Comparison of ENCODE assay signal across 8 cellular contexts in genomic region chr16:29219966-29220646, GRCh38.
DNase-seq lines count a peak whose midpoint lies in the region; ATAC-seq and TF ChIP-seq lines count a peak whose summit lies in the region.
"Not testable (repeated sequence)": the region's sequence is repeated elsewhere in the genome, so short reads cannot be mapped to it uniquely, and the experiment has no call there.

No MANE protein-coding gene starts in this region.

- peaks cover 17% of the 10 kb centered on the region for H3K4me1 Mint-ChIP-seq in CD14-positive monocyte

- H2BK5ac ChIP-seq in mesenchymal stem cell (ENCODE audit: low read depth, low read length, poor library complexity, severe bottlenecking) = peak overlapping the region; percentile 94

- H3K4ac ChIP-seq in mesenchymal stem cell (ENCODE audit: low read depth in 1 of 2, low read length in 2 of 2) = peak overlapping the region in 1 of 2 experiments; percentile 71

- peaks cover 39 to 58% of the 10 kb centered on the region in 2 donors for H3K36me3 Mint-ChIP-seq in CD14-positive monocyte

- not testable (repeated sequence) for H3K4me2 ChIP-seq in mesenchymal stem cell (ENCODE audit: low read length, poor library complexity, severe bottlenecking)

- in situ Hi-C loops in astrocyte of the cerebellum (cut with HindIII; ENCODE audit: low sequenced_read_pairs) = not testable (repeated sequence)

- H3K18ac ChIP-seq in mesenchymal stem cell (ENCODE audit: low read depth in 1 of 2, low read length in 2 of 2) = peak overlapping the region; percentile 66 to 86

- peak overlapping the region; percentile 49 for H4K8ac ChIP-seq in mesenchymal stem cell (ENCODE audit: low read length)

- H2BK12ac ChIP-seq in mesenchymal stem cell (ENCODE audit: low read length in 2 of 2) = peak overlapping the region; percentile 29 to 75

- H3K9me3 ChIP-seq in mesenchymal stem cell (ENCODE audit: control insufficient read depth, low read length); sigmoid colon: not testable (repeated sequence)

- H2BK120ac ChIP-seq in mesenchymal stem cell (ENCODE audit: low read depth, low read length) = not testable (repeated sequence)

- H3K9ac ChIP-seq in mesenchymal stem cell (ENCODE audit: low read length) = peak overlapping the region; percentile 84

- H3K27ac ChIP-seq in mesenchymal stem cell (ENCODE audit: low read length, poor library complexity, severe bottlenecking) = peak overlapping the region; percentile 97
- peak overlapping the region; percentile 65 to 85 (median 76) for H3K27ac ChIP-seq in sigmoid colon
- H3K27ac ChIP-seq in urinary bladder (ENCODE audit: low read depth) = peak overlapping the region; percentile 39

- H3K79me1 ChIP-seq in mesenchymal stem cell (replicated peaks; ENCODE audit: low read length, poor library complexity, severe bottlenecking) = not testable (repeated sequence)

- H3K4me1 ChIP-seq in mesenchymal stem cell (ENCODE audit: control insufficient read depth, insufficient read depth, low read depth, low read length) (peaks cover 22% of the 10 kb centered on the region), sigmoid colon (peaks cover 0 to 27% (median 23%) of the 10 kb centered on the region in 4 donors)
- not testable (repeated sequence) for H3K4me1 ChIP-seq in urinary bladder (ENCODE audit: insufficient read depth)

- H3K14ac ChIP-seq in mesenchymal stem cell (ENCODE audit: low read length in 2 of 2) = peak overlapping the region in 1 of 2 experiments; percentile 93

- TF ChIP-seq CTCF in CD14-positive monocyte (IDR thresholded peaks at IDR 0.05); astrocyte of the cerebellum (IDR thresholded peaks at IDR 0.05; ENCODE audit: low read depth, low read length, missing control alignments): not testable (repeated sequence)
- TF ChIP-seq CTCF in sigmoid colon (IDR thresholded peaks at IDR 0.05) = peak in 1 of 4 experiments; percentile 10

- intact Hi-C loops in CD14-positive monocyte (cut with micrococcal nuclease); Right ventricle myocardium superior (cut with DNase I): not testable (repeated sequence)
- intact Hi-C loops in sigmoid colon (cut with DNase I) = loop anchor here (10.0 kb wide), 1 partner anchor 105 kb away; no protein-coding TSS in a partner anchor

- H4K91ac ChIP-seq in mesenchymal stem cell (ENCODE audit: low read length) = peak overlapping the region; percentile 86

- not testable (repeated sequence) for H3K23ac ChIP-seq in mesenchymal stem cell (ENCODE audit: low read length in 2 of 2)

- TF ChIP-seq EP300 in sigmoid colon (IDR thresholded peaks at IDR 0.05) = not testable (repeated sequence)

- H3K27me3 Mint-ChIP-seq in CD14-positive monocyte (ENCODE audit: low read depth in 3 of 3) = not testable (repeated sequence)

- peak; percentile 5 for ATAC-seq in esophagus mucosa
- peak; percentile 48 for ATAC-seq in Right ventricle myocardium superior (ENCODE audit: poor library complexity)

- H3K27me3 ChIP-seq in mesenchymal stem cell (ENCODE audit: control insufficient read depth in 1 of 2, insufficient read depth in 1 of 2, low read length in 2 of 2); sigmoid colon: not testable (repeated sequence)

- H3K27ac Mint-ChIP-seq in CD14-positive monocyte = peak overlapping the region in 1 of 7 donors; percentile 46

- H3K4me3 Mint-ChIP-seq in CD14-positive monocyte = peak overlapping the region; percentile 26 to 48

- peaks cover 0 to 28% (median 17%) of the 10 kb centered on the region in 7 donors for H3K9me3 Mint-ChIP-seq in CD14-positive monocyte

- peak overlapping the region; percentile 12 for H3K4me3 ChIP-seq in astrocyte of the cerebellum (ENCODE audit: low read depth, low read length)
- peak overlapping the region in 1 of 2 experiments; percentile 94 for H3K4me3 ChIP-seq in mesenchymal stem cell (ENCODE audit: insufficient read depth in 1 of 2, low read depth in 1 of 2, low read length in 2 of 2)
- peak overlapping the region in 3 of 4 donors; percentile 20 to 25 (median 22) for H3K4me3 ChIP-seq in sigmoid colon
- H3K4me3 ChIP-seq in urinary bladder (ENCODE audit: low read depth, low read length) = not testable (repeated sequence)

- H2BK15ac ChIP-seq in mesenchymal stem cell (ENCODE audit: low read depth, poor library complexity, severe bottlenecking) = not testable (repeated sequence)

- 70% methylated on average over 18 of the region's 24 CpGs for WGBS in mesenchymal stem cell
- WGBS in sigmoid colon, 2 donors = 90 to 91% methylated on average over 24 of the region's 24 CpGs
- WGBS in urinary bladder = 48% methylated on average over 24 of the region's 24 CpGs

- H2AK5ac ChIP-seq in mesenchymal stem cell (ENCODE audit: low read length, severe bottlenecking) = peak overlapping the region; percentile 86

- not testable (repeated sequence) for DNase-seq in CD14-positive monocyte (ENCODE audit: low spot score); astrocyte of the cerebellum (ENCODE audit: low read depth); Right ventricle myocardium superior
- DNase-seq in RPMI7951 (ENCODE audit: low read depth) (peak; percentile 39), mesenchymal stem cell (peak; percentile 62), sigmoid colon (peak; percentile 28)

- not testable (repeated sequence) for H3K36me3 ChIP-seq in mesenchymal stem cell (ENCODE audit: control insufficient read depth in 1 of 2, insufficient read depth in 2 of 2, low read depth in 1 of 2, low read length in 2 of 2); sigmoid colon; urinary bladder (ENCODE audit: insufficient read depth)

- H2AFZ ChIP-seq in mesenchymal stem cell (ENCODE audit: low read depth, low read length) = not testable (repeated sequence)

- not testable (repeated sequence) for TF ChIP-seq POLR2A in sigmoid colon (IDR thresholded peaks at IDR 0.05)

Comparison
In these comparisons a context has a peak if more than half of its experiments do, and no peak if none do; other contexts are left out.
1. H3K27ac ChIP-seq: peak in every context shown above with its lines; median percentile 97 in mesenchymal stem cell; 76 in sigmoid colon; 39 in urinary bladder.